In genomic region chr1:35255276-35255675, GRCh38 we compare ENCODE assay signal across 29 cellular contexts.
"Had no signal": no experiment of that assay in that cellular context is flagged by ENCODE, and none has a peak within 500 bp of the region (broad histone marks: within the 10 kb centered on the region; RNA-seq: fewer than 3 reads in every experiment).

No MANE protein-coding gene starts in this region.

- H3K27me3 ChIP-seq: neural progenitor cell, ovary, right lobe of liver, sigmoid colon, suprapubic skin, testis, tibial artery, transverse colon, upper lobe of right lung, uterus had no signal

- H3K36me3 Mint-ChIP-seq: natural killer cell; neural progenitor cell; stimulated activated effector memory CD8-positive, alpha-beta T cell treated with anti-CD3 and anti-CD28 coated beads, Interleukin-12 subunit alpha, Interleukin-12 subunit beta, amount 100 ng/mL, for 72 hours; type B pancreatic cell had no signal

- ATAC-seq: natural killer cell; psoas muscle; right cardiac atrium; right lobe of liver; stimulated activated effector memory CD8-positive, alpha-beta T cell treated with anti-CD3 and anti-CD28 coated beads, Interleukin-12 subunit alpha, Interleukin-12 subunit beta, amount 100 ng/mL, for 72 hours; stimulated activated naive CD8-positive, alpha-beta T cell treated with anti-CD3 and anti-CD28 coated beads, Interleukin-15, amount 100 ng/mL, for 72 hours; stimulated activated naive CD8-positive, alpha-beta T cell treated with anti-CD3 and anti-CD28 coated beads, Interleukin-15, Interleukin-2, amounts not matched to agents 100 U/mL and 50 U/mL, for 24 hours; upper lobe of right lung had no signal

- DNase-seq: natural killer cell; occipital lobe; ovary; posterior cingulate gyrus; psoas muscle; right cardiac atrium; right lobe of liver; sigmoid colon; small intestine; stimulated activated CD4-positive, alpha-beta T cell treated with anti-CD3 and anti-CD28 coated beads, Interleukin-15, amount 100 ng/mL, for 24 hours; stimulated activated CD4-positive, alpha-beta T cell treated with anti-CD3 and anti-CD28 coated beads, Interleukin-2, amount 100 ng/mL, for 24 hours; stimulated activated CD4-positive, alpha-beta T cell treated with anti-CD3 and anti-CD28 coated beads, Interleukin-2, amount 100 ng/mL, for 48 hours; stimulated activated CD4-positive, alpha-beta T cell treated with anti-CD3 and anti-CD28 coated beads, Interleukin-4, amount 100 ng/mL, for 24 hours; stimulated activated naive CD4-positive, alpha-beta T cell; stimulated activated naive CD8-positive, alpha-beta T cell treated with anti-CD3 and anti-CD28 coated beads, Interleukin-15, amount 100 ng/mL, for 72 hours; stimulated activated naive CD8-positive, alpha-beta T cell treated with anti-CD3 and anti-CD28 coated beads, Interleukin-15, Interleukin-2, amounts not matched to agents 100 U/mL and 50 U/mL, for 24 hours; substantia nigra; testis; tibial artery; transverse colon; upper lobe of right lung; uterus had no signal

- H3K36me3 ChIP-seq: neural progenitor cell, ovary, right lobe of liver, sigmoid colon, suprapubic skin, tibial artery, transverse colon, upper lobe of right lung, uterus had no signal

- H3K4me1 ChIP-seq: neural progenitor cell, parathyroid adenoma, psoas muscle, right lobe of liver, sigmoid colon, suprapubic skin, testis, tibial artery, transverse colon, upper lobe of right lung, uterus had no signal

- H3K9me3 ChIP-seq: ovary, psoas muscle, right lobe of liver, sigmoid colon, suprapubic skin, testis, tibial artery, transverse colon, upper lobe of right lung, uterus had no signal

- H3K4me3 ChIP-seq: neural progenitor cell, ovary, psoas muscle, right lobe of liver, sigmoid colon, suprapubic skin, testis, tibial artery, transverse colon, upper lobe of right lung, uterus had no signal

- H3K4me1 Mint-ChIP-seq: natural killer cell; nephron; stimulated activated effector memory CD8-positive, alpha-beta T cell treated with anti-CD3 and anti-CD28 coated beads, Interleukin-12 subunit alpha, Interleukin-12 subunit beta, amount 100 ng/mL, for 72 hours; stimulated activated naive CD8-positive, alpha-beta T cell treated with anti-CD3 and anti-CD28 coated beads, Interleukin-15, amount 100 ng/mL, for 72 hours had no signal

- H3K4me2 ChIP-seq: neural progenitor cell had no signal

- H2AFZ ChIP-seq: neural progenitor cell, parathyroid adenoma had no signal

- H3K27me3 Mint-ChIP-seq: progenitor cell of endocrine pancreas; stimulated activated naive CD8-positive, alpha-beta T cell treated with anti-CD3 and anti-CD28 coated beads, Interleukin-15, amount 100 ng/mL, for 72 hours had no signal

- H3K4me3 Mint-ChIP-seq: natural killer cell; nephron; neural progenitor cell; stimulated activated effector memory CD8-positive, alpha-beta T cell treated with anti-CD3 and anti-CD28 coated beads, Interleukin-12 subunit alpha, Interleukin-12 subunit beta, amount 100 ng/mL, for 72 hours; stimulated activated naive CD8-positive, alpha-beta T cell treated with anti-CD3 and anti-CD28 coated beads, Interleukin-15, amount 100 ng/mL, for 72 hours; type B pancreatic cell had no signal

- H3K9me3 Mint-ChIP-seq: natural killer cell; nephron; stimulated activated effector memory CD8-positive, alpha-beta T cell treated with anti-CD3 and anti-CD28 coated beads, Interleukin-12 subunit alpha, Interleukin-12 subunit beta, amount 100 ng/mL, for 72 hours; stimulated activated naive CD8-positive, alpha-beta T cell treated with anti-CD3 and anti-CD28 coated beads, Interleukin-15, amount 100 ng/mL, for 72 hours; type B pancreatic cell had no signal

- H3K27ac Mint-ChIP-seq: natural killer cell; nephron; neural progenitor cell; progenitor cell of endocrine pancreas; stimulated activated effector memory CD8-positive, alpha-beta T cell treated with anti-CD3 and anti-CD28 coated beads, Interleukin-12 subunit alpha, Interleukin-12 subunit beta, amount 100 ng/mL, for 72 hours; type B pancreatic cell had no signal

- H3K79me2 ChIP-seq: parathyroid adenoma had no signal

- H3K27ac ChIP-seq: neural progenitor cell, ovary, parathyroid adenoma, psoas muscle, right lobe of liver, sigmoid colon, suprapubic skin, testis, tibial artery, transverse colon, upper lobe of right lung, uterus had no signal
